In genomic region chr5:28574616-28575015, GRCh38 we compare ENCODE assay signal across 26 cellular contexts.
"Had no signal": no experiment of that assay in that cellular context is flagged by ENCODE, and none has a peak within 500 bp of the region (broad histone marks: within the 10 kb centered on the region; RNA-seq: fewer than 3 reads in every experiment).

No MANE protein-coding gene starts in this region.

- H3K36me3 ChIP-seq: heart left ventricle, left ventricle myocardium inferior, ovary, thyroid gland, transverse colon, upper lobe of right lung had no signal

- H3K36me3 Mint-ChIP-seq: stimulated activated effector memory CD8-positive, alpha-beta T cell treated with anti-CD3 and anti-CD28 coated beads, Interleukin-12 subunit alpha, Interleukin-12 subunit beta, amount 100 ng/mL, for 72 hours had no signal

- H3K4me3 ChIP-seq: heart left ventricle, left ventricle myocardium inferior, lung, mucosa of descending colon, ovary, skin epidermis, testis, thyroid gland, transverse colon, upper lobe of right lung had no signal

- ATAC-seq: heart left ventricle; left colon; mucosa of descending colon; naive thymus-derived CD4-positive, alpha-beta T cell; stimulated activated effector memory CD8-positive, alpha-beta T cell treated with anti-CD3 and anti-CD28 coated beads, Interleukin-12 subunit alpha, Interleukin-12 subunit beta, amount 100 ng/mL, for 72 hours; stimulated activated naive CD8-positive, alpha-beta T cell treated with anti-CD3 and anti-CD28 coated beads, Interleukin-15, amount 100 ng/mL, for 72 hours had no signal

- DNase-seq: heart left ventricle; hypothalamus; islet precursor cell; kidney glomerular epithelial cell; left colon; left ventricle myocardium inferior; mesendoderm; mucosa of descending colon; naive thymus-derived CD4-positive, alpha-beta T cell; ovary; retina; right cardiac atrium; stimulated activated CD4-positive, alpha-beta T cell treated with anti-CD3 and anti-CD28 coated beads, Interleukin-12 subunit alpha, Interleukin-12 subunit beta, amount 100 ng/mL, for 4 hours; stimulated activated CD4-positive, alpha-beta T cell treated with anti-CD3 and anti-CD28 coated beads, Interleukin-4, amount 100 ng/mL, for 24 hours; stimulated activated naive CD4-positive, alpha-beta T cell treated with Interleukin-2 at 50 U/mL for 16 hours; stimulated activated naive CD8-positive, alpha-beta T cell treated with anti-CD3 and anti-CD28 coated beads, Interleukin-15, amount 100 ng/mL, for 72 hours; testis; thyroid gland; transverse colon; upper lobe of right lung had no signal

- H3K4me1 Mint-ChIP-seq: mesothelial cell of epicardium; naive thymus-derived CD4-positive, alpha-beta T cell; stimulated activated effector memory CD8-positive, alpha-beta T cell treated with anti-CD3 and anti-CD28 coated beads, Interleukin-12 subunit alpha, Interleukin-12 subunit beta, amount 100 ng/mL, for 72 hours; stimulated activated naive CD8-positive, alpha-beta T cell treated with anti-CD3 and anti-CD28 coated beads, Interleukin-15, amount 100 ng/mL, for 72 hours had no signal

- H3K4me3 Mint-ChIP-seq: mesothelial cell of epicardium; naive thymus-derived CD4-positive, alpha-beta T cell; natural killer cell treated with Interleukin-12 subunit alpha and Interleukin-12 subunit beta and Interleukin-15 and Interleukin-18, amount 100 ng/mL, for 72 hours; stimulated activated effector memory CD8-positive, alpha-beta T cell treated with anti-CD3 and anti-CD28 coated beads, Interleukin-12 subunit alpha, Interleukin-12 subunit beta, amount 100 ng/mL, for 72 hours; stimulated activated naive CD8-positive, alpha-beta T cell treated with anti-CD3 and anti-CD28 coated beads, Interleukin-15, amount 100 ng/mL, for 72 hours had no signal

- H3K9me3 ChIP-seq: ovary, testis, thyroid gland, upper lobe of right lung had no signal

- H3K27me3 Mint-ChIP-seq: naive thymus-derived CD4-positive, alpha-beta T cell; natural killer cell treated with Interleukin-12 subunit alpha and Interleukin-12 subunit beta and Interleukin-15 and Interleukin-18, amount 100 ng/mL, for 72 hours; progenitor cell of endocrine pancreas; stimulated activated naive CD8-positive, alpha-beta T cell treated with anti-CD3 and anti-CD28 coated beads, Interleukin-15, amount 100 ng/mL, for 72 hours had no signal

- H3K27me3 ChIP-seq: heart left ventricle, ovary, testis, thyroid gland, transverse colon, upper lobe of right lung had no signal

- H3K4me1 ChIP-seq: heart left ventricle, left ventricle myocardium inferior, testis, thyroid gland, transverse colon, upper lobe of right lung had no signal
